In the genomic region with DNA sequence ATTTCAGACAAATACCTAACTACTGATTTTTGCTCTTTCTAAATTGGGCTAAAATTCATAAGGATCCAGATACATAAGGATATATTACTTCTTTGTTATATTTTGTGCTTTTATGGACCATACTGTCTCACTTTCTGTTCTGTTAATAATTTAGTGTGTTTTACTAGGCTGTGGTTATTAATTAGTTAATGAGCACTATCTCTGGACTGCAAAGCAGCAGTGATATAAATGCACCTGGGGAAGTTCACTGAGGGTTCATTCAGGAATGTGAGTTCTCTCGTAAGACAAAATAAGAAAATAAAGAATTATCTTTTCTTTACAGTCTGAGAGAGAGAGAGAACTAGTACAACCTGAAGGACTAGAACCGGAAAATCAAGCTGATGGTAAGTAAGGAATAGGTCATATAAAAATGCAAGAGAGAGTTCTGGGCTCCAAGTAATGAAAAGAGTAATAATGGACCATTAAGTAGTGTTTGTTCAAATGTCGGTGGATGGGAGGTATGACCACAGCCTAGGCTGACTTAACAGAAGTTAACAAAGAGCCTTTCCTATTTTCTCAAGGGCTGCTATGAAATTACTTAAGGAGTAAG, we compare ENCODE assay signal across 27 cellular contexts. TPM values are rescaled to one million over a fixed set of nuclear protein-coding genes. Genes with fewer than 3 reads are reported as not detected.
DNase-seq lines count a peak whose midpoint lies in the region; TF ChIP-seq lines count a peak whose summit lies in the region.
"Had no signal": no experiment of that assay in that cellular context is flagged by ENCODE, and none has a peak within 500 bp of the region (broad histone marks: within the 10 kb centered on the region; RNA-seq: fewer than 3 reads in every experiment).

No MANE protein-coding gene starts in this region.

- 35% methylated on average over 3 of the region's 3 CpGs for whole genome bisulfite sequencing in prostate gland

- CTCF ChIA-PET in activated CD4-positive, alpha-beta memory T cell treated with anti-CD3 and anti-CD28 coated beads, Interleukin-2, amount 10 ng/mL, durations not matched to agents 7 days and 5 days (lab: Charles Lee), result interaction anchor here (0.9 to 1.1 kb wide), 2 partner anchors 78 to 187 kb away, joined by 3 to 7 read pairs; a partner anchor contains a TSS

- H3K4me3 ChIP-seq in LNCaP clone FGC (ENCODE audit: low read depth, low read length), result peak overlapping the region; percentile 13; the same call in 1 of the 2 replicates
- H3K4me3 ChIP-seq in epithelial cell of esophagus (ENCODE audit: low read length), result no peak overlapping the region
- no peak overlapping the region for H3K4me3 ChIP-seq in prostate gland
- no peak overlapping the region for H3K4me3 ChIP-seq in MM.1S (ENCODE audit: low read length)
- H3K4me3 ChIP-seq: tibial nerve had no signal

- no peak overlapping the region for H3K27ac ChIP-seq in prostate gland
- H3K27ac ChIP-seq in MM.1S (ENCODE audit: low read length), result no peak overlapping the region
- H3K27ac ChIP-seq: tibial nerve had no signal

- H3F3A ChIP-seq in MM.1S (ENCODE audit: insufficient read depth, low read length), result peaks cover 4% of the 10 kb centered on the region; the same call in 1 of the 2 replicates

- intact Hi-C loops in prostate gland (cut with DNase I), result no loop called here

- H3K9me3 ChIP-seq in prostate gland (no peaks in the 10 kb centered on the region), MM.1S (replicated peaks; ENCODE audit: insufficient read depth, low read length) (no peaks in the 10 kb centered on the region)
- H3K9me3 ChIP-seq: tibial nerve had no signal

- peak; percentile 65 for DNase-seq in DMS79 treated with DMSO at 0.1 percent for 48 hours (lab: John Stamatoyannopoulos, UW)
- peak; percentile 59 for DNase-seq in LNCaP clone FGC (ENCODE audit: low read depth)
- DNase-seq in epithelial cell of esophagus (ENCODE audit: low read depth), result peak; percentile 62
- DNase-seq in prostate gland (ENCODE audit: low spot score), result peak; percentile 16
- no peak for DNase-seq in GM10266 (ENCODE audit: extremely low spot score)
- no peak for DNase-seq in activated CD4-positive, alpha-beta memory T cell treated with anti-CD3 and anti-CD28 coated beads, Interleukin-2, amount 10 ng/mL, durations not matched to agents 7 days and 5 days
- DNase-seq in NCI-H128 (lab: John Stamatoyannopoulos, UW; ENCODE audit: unreplicated experiment), result no peak
- no peak for DNase-seq in MM.1S
- DNase-seq: activated naive CD4-positive, alpha-beta T cell treated with anti-CD3 and anti-CD28 coated beads, Interleukin-2, amount 10 ng/mL, durations not matched to agents 7 days and 5 days; EL; HFFc6; left colon; midbrain; NCI-H1436 treated with DMSO at 0.1 percent for 48 hours; NCI-H2171 treated with DMSO at 0.1 percent for 48 hours; NCI-H748 treated with DMSO at 0.1 percent for 48 hours; SIG-M5; stimulated activated CD4-positive, alpha-beta T cell treated with anti-CD3 and anti-CD28 coated beads, Interleukin-2, amount 100 ng/mL, for 24 hours had no signal

- no peak overlapping the region for H3K4me3 Mint-ChIP-seq in activated CD4-positive, alpha-beta memory T cell treated with anti-CD3 and anti-CD28 coated beads, Interleukin-2, amount 10 ng/mL, durations not matched to agents 7 days and 5 days
- H3K4me3 Mint-ChIP-seq: activated naive CD4-positive, alpha-beta T cell treated with anti-CD3 and anti-CD28 coated beads, Interleukin-2, amount 10 ng/mL, durations not matched to agents 7 days and 5 days; HFFc6; neural crest cell; stimulated activated naive CD8-positive, alpha-beta T cell treated with anti-CD3 and anti-CD28 coated beads, Interleukin-15, Interleukin-2, amounts not matched to agents 100 ng/mL and 50 ng/mL, for 24 hours had no signal

- TF ChIP-seq CTCF in LNCaP clone FGC (IDR thresholded peaks at IDR 0.05; ENCODE audit: control insufficient read depth, extremely low read depth, insufficient read depth), result no peak
- no peak for TF ChIP-seq CTCF in epithelial cell of esophagus (IDR thresholded peaks at IDR 0.05; ENCODE audit: insufficient read depth, low read depth, low read length, missing control alignments)
- no peak for TF ChIP-seq CTCF in prostate gland (IDR thresholded peaks at IDR 0.05)
- TF ChIP-seq CTCF in GM10266 (IDR thresholded peaks at IDR 0.05; ENCODE audit: control insufficient read depth, insufficient read depth, low read depth, missing control alignments), result no peak
- no peak for TF ChIP-seq CTCF in MM.1S (IDR thresholded peaks at IDR 0.05; ENCODE audit: low read length)

- H3K27me3 Mint-ChIP-seq in activated CD4-positive, alpha-beta memory T cell treated with anti-CD3 and anti-CD28 coated beads, Interleukin-2, amount 10 ng/mL, durations not matched to agents 7 days and 5 days, result no peaks in the 10 kb centered on the region
- H3K27me3 Mint-ChIP-seq: stimulated activated naive CD8-positive, alpha-beta T cell treated with anti-CD3 and anti-CD28 coated beads, Interleukin-15, Interleukin-2, amounts not matched to agents 100 ng/mL and 50 ng/mL, for 24 hours had no signal

- H3K9me3 Mint-ChIP-seq in activated CD4-positive, alpha-beta memory T cell treated with anti-CD3 and anti-CD28 coated beads, Interleukin-2, amount 10 ng/mL, durations not matched to agents 7 days and 5 days, result no peaks in the 10 kb centered on the region
- H3K9me3 Mint-ChIP-seq: activated naive CD4-positive, alpha-beta T cell treated with anti-CD3 and anti-CD28 coated beads, Interleukin-2, amount 10 ng/mL, durations not matched to agents 7 days and 5 days; HFFc6; neural crest cell; stimulated activated naive CD8-positive, alpha-beta T cell treated with anti-CD3 and anti-CD28 coated beads, Interleukin-15, Interleukin-2, amounts not matched to agents 100 ng/mL and 50 ng/mL, for 24 hours had no signal

- no peak for TF ChIP-seq POLR2A in prostate gland (IDR thresholded peaks at IDR 0.05)

- no peak overlapping the region for H3K4me2 ChIP-seq in MM.1S (ENCODE audit: low read depth, low read length)

- H3K36me3 Mint-ChIP-seq in activated CD4-positive, alpha-beta memory T cell treated with anti-CD3 and anti-CD28 coated beads, Interleukin-2, amount 10 ng/mL, durations not matched to agents 7 days and 5 days (ENCODE audit: low read depth), result peaks cover 32% of the 10 kb centered on the region

- no peak overlapping the region for H3K9ac ChIP-seq in MM.1S (ENCODE audit: low read length)

- POLR2A ChIA-PET in activated CD4-positive, alpha-beta memory T cell treated with anti-CD3 and anti-CD28 coated beads, Interleukin-2, amount 10 ng/mL, durations not matched to agents 7 days and 5 days (lab: Charles Lee), result interaction anchor here (2.6 kb wide), 1 partner anchor 15 kb away, joined by 8 read pairs; no protein-coding TSS in a partner anchor

- H2AFZ ChIP-seq in MM.1S (ENCODE audit: low read length), result no peak overlapping the region

- H3K27ac Mint-ChIP-seq in activated CD4-positive, alpha-beta memory T cell treated with anti-CD3 and anti-CD28 coated beads, Interleukin-2, amount 10 ng/mL, durations not matched to agents 7 days and 5 days, result no peak overlapping the region
- H3K27ac Mint-ChIP-seq: activated naive CD4-positive, alpha-beta T cell treated with anti-CD3 and anti-CD28 coated beads, Interleukin-2, amount 10 ng/mL, durations not matched to agents 7 days and 5 days; HFFc6; stimulated activated naive CD8-positive, alpha-beta T cell treated with anti-CD3 and anti-CD28 coated beads, Interleukin-15, Interleukin-2, amounts not matched to agents 100 ng/mL and 50 ng/mL, for 24 hours had no signal

- peaks cover 92% of the 10 kb centered on the region for H3K79me2 ChIP-seq in MM.1S (ENCODE audit: low read length)

- H3K4me1 Mint-ChIP-seq in activated CD4-positive, alpha-beta memory T cell treated with anti-CD3 and anti-CD28 coated beads, Interleukin-2, amount 10 ng/mL, durations not matched to agents 7 days and 5 days, result peaks cover 47% of the 10 kb centered on the region
- H3K4me1 Mint-ChIP-seq: neural crest cell had no signal

- no peaks in the 10 kb centered on the region for H3K27me3 ChIP-seq in prostate gland (replicated peaks; ENCODE audit: insufficient read depth)
- H3K27me3 ChIP-seq in MM.1S (replicated peaks; ENCODE audit: insufficient read depth, low read length), result no peaks in the 10 kb centered on the region

- H3K9me2 ChIP-seq in MM.1S (replicated peaks; ENCODE audit: insufficient read depth, low read length), result no peaks in the 10 kb centered on the region

- H4K20me1 ChIP-seq in MM.1S (ENCODE audit: insufficient read depth, low read length), result no peaks in the 10 kb centered on the region

- H3K36me3 ChIP-seq in prostate gland (no peaks in the 10 kb centered on the region), MM.1S (replicated peaks; ENCODE audit: insufficient read depth, low read length) (no peaks in the 10 kb centered on the region; the same call in 1 of the 2 replicates)
- H3K36me3 ChIP-seq: tibial nerve had no signal

- H3K4me1 ChIP-seq in prostate gland (replicated peaks) (no peaks in the 10 kb centered on the region), MM.1S (ENCODE audit: low read length) (peaks cover 8% of the 10 kb centered on the region; the same call in 1 of the 2 replicates)
- H3K4me1 ChIP-seq: tibial nerve had no signal

RNA-seq across cellular contexts. Expression of a gene that starts 55.6 kb away (rescaled TPM):
- 1 to 10 TPM in 1 of 2 donors, under 1 TPM in 1; 0.55 to 1.7 TPM for total RNA-seq in prostate gland
- 10 to 100 TPM; 37.9 to 38.2 TPM for total RNA-seq in activated CD4-positive, alpha-beta memory T cell treated with anti-CD3 and anti-CD28 coated beads, Interleukin-2, amount 10 ng/mL, durations not matched to agents 7 days and 5 days
- total RNA-seq: fibroblast of lung, glomerular endothelial cell, HFFc6, MCF 10A, neural crest cell had no signal

RNA-seq across cellular contexts. Expression of a gene that starts 59.5 kb away (rescaled TPM):
- 10 to 100 TPM in 1 of 2 donors, not detected in 1; 14.8 TPM for total RNA-seq in prostate gland
- total RNA-seq in activated CD4-positive, alpha-beta memory T cell treated with anti-CD3 and anti-CD28 coated beads, Interleukin-2, amount 10 ng/mL, durations not matched to agents 7 days and 5 days, result not detected
- total RNA-seq: fibroblast of lung; glomerular endothelial cell; HFFc6; left colon; MCF 10A; neural crest cell; posterior vena cava; skeletal muscle tissue; T-helper 1 cell treated with Interleukin-12 subunit alpha and Interleukin-12 subunit beta and Interleukin-4 antibody, amounts not matched to agents 30 ng/mL and 1 ng/mL, for 36 hours; tibial nerve had no signal

Comparison
In these comparisons a context has a peak if more than half of its experiments do, and no peak if none do; other contexts are left out.
1. DNase-seq: peak in DMS79 treated with DMSO at 0.1 percent for 48 hours (single experiment), LNCaP clone FGC (single experiment), epithelial cell of esophagus (single experiment) and prostate gland (single experiment); none in GM10266 (single experiment), activated CD4-positive, alpha-beta memory T cell treated with anti-CD3 and anti-CD28 coated beads, Interleukin-2, amount 10 ng/mL, durations not matched to agents 7 days and 5 days (single experiment), NCI-H128 (single experiment) and MM.1S (single experiment).
2. RNA of a gene that starts 55.6 kb away (total RNA-seq): 37.9 to 38.2 TPM in activated CD4-positive, alpha-beta memory T cell treated with anti-CD3 and anti-CD28 coated beads, Interleukin-2, amount 10 ng/mL, durations not matched to agents 7 days and 5 days; 0.55 to 1.7 TPM in prostate gland; every median in the first group is over 10 times any median in the second.